8 cellular contexts compared by ENCODE assay signal in the genomic region with DNA sequence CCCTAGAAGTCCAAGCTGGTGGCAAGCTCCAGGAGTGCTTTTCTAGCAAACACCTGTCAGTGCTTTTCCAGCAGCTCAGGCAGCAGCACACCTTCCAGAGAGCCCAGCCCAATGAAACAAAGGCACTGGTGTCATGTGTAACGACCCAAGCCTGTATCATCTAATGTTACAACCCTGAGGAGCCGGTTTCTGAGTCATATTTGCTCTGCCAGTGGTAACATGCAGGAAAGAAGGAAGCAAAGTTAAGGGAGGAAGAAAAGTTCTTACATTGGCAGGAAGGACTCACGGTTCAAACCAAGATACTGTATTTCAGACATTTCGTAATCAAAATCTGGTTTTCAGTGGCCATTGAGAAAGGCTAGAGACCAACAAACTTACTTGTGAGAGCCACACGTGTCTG. TPM values are rescaled to one million over a fixed set of nuclear protein-coding genes. Genes with fewer than 3 reads are reported as not detected.
DNase-seq lines count a peak whose midpoint lies in the region; ATAC-seq lines count a peak whose summit lies in the region.

Gene ANKRD22 (minus strand): TSS at position 139 of the 400 bp plus-strand sequence. CDS start 237 bp downstream, outside the sequence.

- no peaks in the 10 kb centered on the region for H3K79me2 ChIP-seq in GM23248 (ENCODE audit: insufficient read depth)

- peaks cover 21% of the 10 kb centered on the region for H3F3A ChIP-seq in GM23248 (ENCODE audit: insufficient read depth)

- no peaks in the 10 kb centered on the region for H4K20me1 ChIP-seq in GM23248 (ENCODE audit: insufficient read depth)

- H3K27me3 Mint-ChIP-seq in activated CD4-positive, alpha-beta memory T cell treated with anti-CD3 and anti-CD28 coated beads, Interleukin-2, amount 10 ng/mL, durations not matched to agents 7 days and 5 days = no peaks in the 10 kb centered on the region

- H3K27ac ChIP-seq in GM23248 = no peak within 1 kb of the TSS

- CTCF ChIA-PET in activated CD4-positive, alpha-beta memory T cell treated with anti-CD3 and anti-CD28 coated beads, Interleukin-2, amount 10 ng/mL, durations not matched to agents 7 days and 5 days (lab: Charles Lee) = interaction anchor here (1.1 to 1.7 kb wide), 4 partner anchors 10 to 80 kb away, joined by 3 to 5 read pairs (median 4); no protein-coding TSS in a partner anchor

- POLR2A ChIA-PET in activated CD4-positive, alpha-beta memory T cell treated with anti-CD3 and anti-CD28 coated beads, Interleukin-2, amount 10 ng/mL, durations not matched to agents 7 days and 5 days (lab: Charles Lee) = no interaction called here

- no peak within 1 kb of the TSS for H3K4me2 ChIP-seq in GM23248 (ENCODE audit: unreplicated experiment)

- peaks cover 26% of the 10 kb centered on the region for H3K4me1 ChIP-seq in GM23248 (ENCODE audit: insufficient read depth)

- peaks cover 17% of the 10 kb centered on the region for H3K4me1 Mint-ChIP-seq in activated CD4-positive, alpha-beta memory T cell treated with anti-CD3 and anti-CD28 coated beads, Interleukin-2, amount 10 ng/mL, durations not matched to agents 7 days and 5 days

- no peak within 1 kb of the TSS for H3K9ac ChIP-seq in GM23248

- ATAC-seq in GM21526 (IDR thresholded peaks at IDR 0.05; ENCODE audit: low FRiP score, unreplicated experiment) = no peak

- in situ Hi-C loops in GM23248 (cut with MboI) = no loop called here

- H3K36me3 Mint-ChIP-seq in activated CD4-positive, alpha-beta memory T cell treated with anti-CD3 and anti-CD28 coated beads, Interleukin-2, amount 10 ng/mL, durations not matched to agents 7 days and 5 days (ENCODE audit: low read depth) = no peaks in the 10 kb centered on the region

- H3K9me2 ChIP-seq in GM23248 (ENCODE audit: insufficient read depth) = no peaks in the 10 kb centered on the region

- H3K4me3 Mint-ChIP-seq in activated CD4-positive, alpha-beta memory T cell treated with anti-CD3 and anti-CD28 coated beads, Interleukin-2, amount 10 ng/mL, durations not matched to agents 7 days and 5 days = no peak within 1 kb of the TSS

- peak; percentile 53 for DNase-seq in GM23248
- peak; percentile 96 for DNase-seq in NOMO-1 treated with DMSO at 0.1 percent for 48 hours (lab: John Stamatoyannopoulos, UW; ENCODE audit: unreplicated experiment)
- peak; percentile 78 for DNase-seq in fibroblast of gingiva (ENCODE audit: low read depth)
- peak; percentile 34 for DNase-seq in pons (ENCODE audit: low spot score)
- DNase-seq in activated CD4-positive, alpha-beta memory T cell treated with anti-CD3 and anti-CD28 coated beads, Interleukin-2, amount 10 ng/mL, durations not matched to agents 7 days and 5 days = no peak
- DNase-seq in NCI-H2227 (lab: John Stamatoyannopoulos, UW; ENCODE audit: unreplicated experiment) = no peak
- DNase-seq in activated T-cell treated with anti-CD3 and anti-CD28 coated beads, Interleukin-2, amount 50 U/mL, for 48 hours = no peak

- WGBS in GM23248 (ENCODE audit: low coverage in 1 of 2, low lambda C conversion rate in 2 of 2, missing lambda C conversion rate in 2 of 2), 2 experiments = 70 to 71% methylated on average over 5 of the region's 5 CpGs

- H3K27me3 ChIP-seq in GM23248 (replicated peaks; ENCODE audit: insufficient read depth) = no peaks in the 10 kb centered on the region

- no peaks in the 10 kb centered on the region for H3K9me3 Mint-ChIP-seq in activated CD4-positive, alpha-beta memory T cell treated with anti-CD3 and anti-CD28 coated beads, Interleukin-2, amount 10 ng/mL, durations not matched to agents 7 days and 5 days

- no peak within 1 kb of the TSS for H3K4me3 ChIP-seq in GM23248

- no peaks in the 10 kb centered on the region for H3K9me3 ChIP-seq in GM23248 (ENCODE audit: low read depth)

- H3K36me3 ChIP-seq in GM23248 (ENCODE audit: low read depth) = no peaks in the 10 kb centered on the region

- no peak within 1 kb of the TSS for H3K27ac Mint-ChIP-seq in activated CD4-positive, alpha-beta memory T cell treated with anti-CD3 and anti-CD28 coated beads, Interleukin-2, amount 10 ng/mL, durations not matched to agents 7 days and 5 days

- H2AFZ ChIP-seq in GM23248 = no peak within 1 kb of the TSS

RNA-seq across cellular contexts. Expression of gene ANKRD22, which starts in this region (rescaled TPM):
- 0.22 TPM in 1 of 2 replicates, not detected in the other for total RNA-seq in GM23248 (2014; rRNA removed; shearing (Covaris generic))
- polyA plus RNA-seq in GM23248 (2016; fragmentation: Nextera tagmentation; extraction: Ambion mirVana) = not detected in 2 replicates
- under 1 TPM; 0.15 to 0.18 TPM for total RNA-seq in activated CD4-positive, alpha-beta memory T cell treated with anti-CD3 and anti-CD28 coated beads, Interleukin-2, amount 10 ng/mL, durations not matched to agents 7 days and 5 days

Comparison
In these comparisons a context has a peak if more than half of its experiments do, and no peak if none do; other contexts are left out.
1. Peak in DNase-seq in GM23248; RNA of the gene not detected or under 1 TPM.
2. DNase-seq: peak in NOMO-1 treated with DMSO at 0.1 percent for 48 hours (single experiment), fibroblast of gingiva (single experiment) and pons (single experiment); none in activated CD4-positive, alpha-beta memory T cell treated with anti-CD3 and anti-CD28 coated beads, Interleukin-2, amount 10 ng/mL, durations not matched to agents 7 days and 5 days (single experiment), NCI-H2227 (single experiment) and activated T-cell treated with anti-CD3 and anti-CD28 coated beads, Interleukin-2, amount 50 U/mL, for 48 hours (0 of 2).